24 cellular contexts compared by ENCODE assay signal in the genomic region with DNA sequence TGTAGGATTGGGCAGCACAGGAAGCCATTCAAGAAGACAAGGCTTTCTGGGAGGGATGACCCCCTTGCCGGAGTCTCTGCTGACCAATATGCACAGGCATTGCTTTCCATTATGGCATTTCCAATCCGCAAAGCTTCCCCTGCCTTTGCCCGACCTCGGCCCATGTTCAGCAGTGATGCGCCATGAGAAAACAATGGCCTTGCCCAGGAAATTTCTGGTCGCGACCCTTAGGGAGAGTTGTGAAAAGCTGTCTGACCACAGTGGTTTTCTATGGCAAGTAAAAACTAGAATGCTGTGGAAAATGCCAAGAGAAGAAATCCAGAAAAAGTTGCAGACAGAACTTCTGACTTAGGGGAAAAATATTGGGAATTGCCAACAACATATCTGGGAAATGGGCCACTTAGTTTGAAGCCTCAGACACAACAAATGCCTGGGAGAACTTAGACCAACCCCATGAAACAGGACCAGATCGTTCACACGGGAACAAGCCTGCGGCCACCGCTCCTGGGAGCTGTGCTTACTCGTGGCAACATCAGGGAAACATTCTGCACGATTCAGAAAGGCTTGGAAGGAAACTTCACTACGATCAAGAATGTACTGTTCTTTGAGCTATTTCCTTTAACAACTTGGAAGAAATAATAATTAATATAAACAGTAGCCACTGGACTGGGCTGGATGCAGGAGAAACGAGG.
"Had no signal": no experiment of that assay in that cellular context is flagged by ENCODE, and none has a peak within 500 bp of the region (broad histone marks: within the 10 kb centered on the region; RNA-seq: fewer than 3 reads in every experiment).

No MANE protein-coding gene starts in this region.

- DNase-seq: activated B cell treated with CpG ODN at 0.5 μM for 24 hours; activated CD4-positive, alpha-beta T cell treated with anti-CD3 and anti-CD28 coated beads for 36 hours; activated CD4-positive, alpha-beta T cell treated with anti-CD3 and anti-CD28 coated beads, Interleukin-2, amount 50 U/mL, for 4 hours; activated CD8-positive, alpha-beta memory T cell treated with anti-CD3 and anti-CD28 coated beads for 24 hours; activated CD8-positive, alpha-beta memory T cell treated with anti-CD3 and anti-CD28 coated beads, Interleukin-2, amount 50 U/mL, for 48 hours; activated effector memory CD4-positive, alpha-beta T cell treated with Interleukin-2 at 50 U/mL for 16 hours; activated naive CD4-positive, alpha-beta T cell treated with anti-CD3 and anti-CD28 coated beads for 36 hours; activated T-cell treated with anti-CD3 and anti-CD28 coated beads, Interleukin-2, amount 50 U/mL, for 4 hours; brain microvascular endothelial cell; colonic mucosa; head of caudate nucleus; lower lobe of right lung; naive B cell; nucleus accumbens; spleen; stimulated activated CD4-positive, alpha-beta T cell treated with anti-CD3 and anti-CD28 coated beads, Interleukin-4, amount 100 ng/mL, for 1 hour; stimulated activated naive CD8-positive, alpha-beta T cell treated with anti-CD3 and anti-CD28 coated beads, Interleukin-15, Interleukin-2, amounts not matched to agents 100 U/mL and 50 U/mL, for 24 hours; SW 1271; T-helper 17 cell; thyroid gland had no signal

- H3K27ac Mint-ChIP-seq: activated B cell treated with CpG ODN at 0.5 μM for 24 hours; activated CD4-positive, alpha-beta T cell treated with anti-CD3 and anti-CD28 coated beads for 36 hours; activated naive CD4-positive, alpha-beta T cell treated with anti-CD3 and anti-CD28 coated beads for 36 hours; naive B cell; T-helper 17 cell had no signal

- ATAC-seq: activated CD4-positive, alpha-beta T cell treated with anti-CD3 and anti-CD28 coated beads for 36 hours; activated T-cell treated with anti-CD3 and anti-CD28 coated beads, Interleukin-2, amount 50 U/mL, for 4 hours; gastroesophageal sphincter; lower lobe of right lung; stimulated activated naive CD8-positive, alpha-beta T cell treated with anti-CD3 and anti-CD28 coated beads, Interleukin-15, Interleukin-2, amounts not matched to agents 100 U/mL and 50 U/mL, for 24 hours; T-helper 17 cell had no signal

- H3K4me1 ChIP-seq: ascending aorta, colonic mucosa, lower lobe of right lung, spleen had no signal

- H3K9me3 Mint-ChIP-seq: activated B cell treated with CpG ODN at 0.5 μM for 24 hours; activated naive CD4-positive, alpha-beta T cell treated with anti-CD3 and anti-CD28 coated beads for 36 hours; activated T-cell treated with anti-CD3 and anti-CD28 coated beads, Interleukin-2, amount 50 U/mL, for 4 hours; central memory CD8-positive, alpha-beta T cell; naive B cell had no signal

- H3K4me3 Mint-ChIP-seq: activated B cell treated with CpG ODN at 0.5 μM for 24 hours; activated CD4-positive, alpha-beta T cell treated with anti-CD3 and anti-CD28 coated beads for 36 hours; activated naive CD4-positive, alpha-beta T cell treated with anti-CD3 and anti-CD28 coated beads for 36 hours; activated T-cell treated with anti-CD3 and anti-CD28 coated beads, Interleukin-2, amount 50 U/mL, for 4 hours; central memory CD8-positive, alpha-beta T cell; naive B cell; T-helper 17 cell had no signal

- H3K36me3 ChIP-seq: ascending aorta, brain microvascular endothelial cell, colonic mucosa, gastroesophageal sphincter, lower lobe of right lung, spleen, thyroid gland had no signal

- H3K27ac ChIP-seq: brain microvascular endothelial cell, colonic mucosa, gastroesophageal sphincter, lower lobe of right lung, spleen, thyroid gland had no signal

- H3K4me3 ChIP-seq: ascending aorta, colonic mucosa, gastroesophageal sphincter, lower lobe of right lung, spleen, thyroid gland had no signal

- H3K36me3 Mint-ChIP-seq: naive B cell had no signal

- H3K27me3 ChIP-seq: ascending aorta, brain microvascular endothelial cell, colonic mucosa, gastroesophageal sphincter, spleen, thyroid gland had no signal

- H3K4me1 Mint-ChIP-seq: activated B cell treated with CpG ODN at 0.5 μM for 24 hours; activated CD4-positive, alpha-beta T cell treated with anti-CD3 and anti-CD28 coated beads for 36 hours; central memory CD8-positive, alpha-beta T cell; T-helper 17 cell had no signal

- FAIRE-seq: islet of Langerhans had no signal

- H3K27me3 Mint-ChIP-seq: activated CD4-positive, alpha-beta T cell treated with anti-CD3 and anti-CD28 coated beads for 36 hours; central memory CD8-positive, alpha-beta T cell; T-helper 17 cell had no signal

- H3K9me3 ChIP-seq: ascending aorta, colonic mucosa, gastroesophageal sphincter, lower lobe of right lung, spleen, thyroid gland had no signal
